Comparison of ENCODE assay signal across 18 cellular contexts in the genomic region with DNA sequence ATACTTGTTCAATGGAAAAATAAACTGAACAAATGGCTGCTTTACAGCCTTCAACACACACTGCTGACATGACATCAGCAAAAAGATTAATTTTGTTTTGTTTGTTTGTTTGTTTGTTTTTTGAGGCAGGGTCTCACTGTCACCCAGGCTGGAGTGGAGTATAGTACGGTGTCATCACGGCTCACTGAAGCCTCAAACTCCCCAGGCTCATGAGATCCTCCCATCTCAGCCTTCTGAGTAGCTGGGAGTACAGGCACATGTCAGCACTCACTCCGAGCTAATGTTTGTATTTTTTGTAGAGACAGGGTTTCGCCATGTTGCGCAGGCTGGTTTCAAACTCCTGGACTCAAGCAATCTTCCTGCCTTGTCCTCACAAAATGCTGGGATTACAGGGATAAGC.
"Had no signal": no experiment of that assay in that cellular context is flagged by ENCODE, and none has a peak within 500 bp of the region (broad histone marks: within the 10 kb centered on the region; RNA-seq: fewer than 3 reads in every experiment).

No MANE protein-coding gene starts in this region.

- H3K4me1 Mint-ChIP-seq: activated naive CD8-positive, alpha-beta T cell treated with anti-CD3 and anti-CD28 coated beads for 36 hours; nephron; stimulated activated naive B cell treated with anti-CD40 and anti-IgM and Interleukin-4, amounts not matched to agents 10 μg/mL and 1 μg/mL and 100 μg/mL, for 72 hours had no signal

- H3K27ac ChIP-seq: body of pancreas, lower lobe of right lung, vagina had no signal

- H3K27me3 ChIP-seq: body of pancreas, spleen, tibial nerve, vagina had no signal

- H3K4me3 Mint-ChIP-seq: activated naive CD8-positive, alpha-beta T cell treated with anti-CD3 and anti-CD28 coated beads for 36 hours; endodermal cell; nephron; stimulated activated naive B cell treated with anti-CD40 and anti-IgM and Interleukin-4, amounts not matched to agents 10 μg/mL and 1 μg/mL and 100 μg/mL, for 72 hours; T-helper 1 cell treated with Interleukin-12 subunit alpha and Interleukin-12 subunit beta and Interleukin-4 antibody, amounts not matched to agents 30 μg/mL and 1 μg/mL, for 36 hours had no signal

- H3K9me3 Mint-ChIP-seq: activated naive CD8-positive, alpha-beta T cell treated with anti-CD3 and anti-CD28 coated beads for 36 hours; endodermal cell; nephron; stimulated activated naive B cell treated with anti-CD40 and anti-IgM and Interleukin-4, amounts not matched to agents 10 μg/mL and 1 μg/mL and 100 μg/mL, for 72 hours; T-helper 1 cell treated with Interleukin-12 subunit alpha and Interleukin-12 subunit beta and Interleukin-4 antibody, amounts not matched to agents 30 μg/mL and 1 μg/mL, for 36 hours had no signal

- H3K27me3 Mint-ChIP-seq: activated naive CD8-positive, alpha-beta T cell treated with anti-CD3 and anti-CD28 coated beads for 36 hours; stimulated activated naive B cell treated with anti-CD40 and anti-IgM and Interleukin-4, amounts not matched to agents 10 μg/mL and 1 μg/mL and 100 μg/mL, for 72 hours had no signal

- DNase-seq: activated CD4-positive, alpha-beta T cell treated with anti-CD3 and anti-CD28 coated beads for 1 hour; activated gamma-delta T cell; activated naive CD8-positive, alpha-beta T cell treated with anti-CD3 and anti-CD28 coated beads for 36 hours; body of pancreas; caudate nucleus; endodermal cell; glutamatergic neuron; islet precursor cell; lower lobe of right lung; posterior cingulate gyrus; retina; spleen; stimulated activated CD4-positive, alpha-beta T cell treated with anti-CD3 and anti-CD28 coated beads, Interleukin-4, amount 100 ng/mL, for 4 hours; stimulated activated naive B cell treated with anti-CD40 and anti-IgM and Interleukin-4, amounts not matched to agents 10 μg/mL and 1 μg/mL and 100 μg/mL, for 72 hours had no signal

- H3K4me1 ChIP-seq: body of pancreas, lower lobe of right lung, tibial nerve, vagina had no signal

- ATAC-seq: body of pancreas; lower lobe of right lung; stimulated activated naive B cell treated with anti-CD40 and anti-IgM and Interleukin-4, amounts not matched to agents 10 μg/mL and 1 μg/mL and 100 μg/mL, for 72 hours had no signal

- H3K27ac Mint-ChIP-seq: endodermal cell; nephron; stimulated activated naive B cell treated with anti-CD40 and anti-IgM and Interleukin-4, amounts not matched to agents 10 μg/mL and 1 μg/mL and 100 μg/mL, for 72 hours; T-helper 1 cell treated with Interleukin-12 subunit alpha and Interleukin-12 subunit beta and Interleukin-4 antibody, amounts not matched to agents 30 μg/mL and 1 μg/mL, for 36 hours had no signal

- H3K36me3 Mint-ChIP-seq: activated naive CD8-positive, alpha-beta T cell treated with anti-CD3 and anti-CD28 coated beads for 36 hours; stimulated activated naive B cell treated with anti-CD40 and anti-IgM and Interleukin-4, amounts not matched to agents 10 μg/mL and 1 μg/mL and 100 μg/mL, for 72 hours had no signal

- H3K9me3 ChIP-seq: body of pancreas, lower lobe of right lung, spleen, tibial nerve, vagina had no signal

- H3K36me3 ChIP-seq: lower lobe of right lung, spleen, tibial nerve, vagina had no signal

- H3K4me3 ChIP-seq: body of pancreas, lower lobe of right lung, spleen, tibial nerve, vagina had no signal
